25 cellular contexts compared by ENCODE assay signal in the genomic region with DNA sequence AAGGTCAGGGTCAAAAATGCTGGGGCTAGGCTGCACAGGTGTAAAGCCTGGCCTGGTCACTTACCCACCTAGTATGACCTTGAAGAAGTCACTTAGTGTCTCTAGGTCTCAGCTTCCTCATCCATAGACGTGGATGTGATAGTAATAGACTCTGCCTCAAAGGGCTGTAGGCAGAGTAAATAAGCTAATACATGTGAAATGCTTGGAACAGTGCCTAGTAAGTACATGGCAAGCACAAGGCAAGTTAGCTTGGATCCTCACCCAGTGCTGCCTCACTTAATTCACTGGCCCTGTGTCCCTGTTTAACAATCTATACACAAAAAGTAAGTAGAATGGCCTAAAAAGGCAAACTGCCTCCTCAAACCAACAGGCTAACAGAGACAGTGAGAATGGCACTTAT.
"Had no signal": no experiment of that assay in that cellular context is flagged by ENCODE, and none has a peak within 500 bp of the region (broad histone marks: within the 10 kb centered on the region; RNA-seq: fewer than 3 reads in every experiment).

No MANE protein-coding gene starts in this region.

- H3K27me3 ChIP-seq: esophagus squamous epithelium, foreskin keratinocyte, gastroesophageal sphincter, hepatocyte, pancreas, sigmoid colon, tibial nerve, upper lobe of left lung, uterus had no signal

- H3K27me3 Mint-ChIP-seq: stimulated activated memory B cell treated with anti-CD40 and anti-IgM and Interleukin-4, amounts not matched to agents 10 μg/mL and 1 μg/mL and 100 μg/mL, for 72 hours had no signal

- FAIRE-seq: endothelial cell of umbilical vein, kidney, pancreas had no signal

- H3K4me1 ChIP-seq: esophagus squamous epithelium, gastroesophageal sphincter, heart left ventricle, pancreas, tibial nerve, uterus had no signal

- H3K9me3 ChIP-seq: esophagus squamous epithelium, gastroesophageal sphincter, heart left ventricle, pancreas, sigmoid colon, thoracic aorta, tibial nerve, upper lobe of left lung, uterus had no signal

- H3K4me1 Mint-ChIP-seq: memory B cell; stimulated activated memory B cell treated with anti-CD40 and anti-IgM and Interleukin-4, amounts not matched to agents 10 μg/mL and 1 μg/mL and 100 μg/mL, for 72 hours had no signal

- H3K27ac ChIP-seq: coronary artery, esophagus squamous epithelium, foreskin keratinocyte, gastroesophageal sphincter, heart left ventricle, hepatocyte, pancreas, sigmoid colon, thoracic aorta, tibial nerve, upper lobe of left lung, uterus had no signal

- H3K36me3 Mint-ChIP-seq: memory B cell; natural killer cell; stimulated activated memory B cell treated with anti-CD40 and anti-IgM and Interleukin-4, amounts not matched to agents 10 μg/mL and 1 μg/mL and 100 μg/mL, for 72 hours had no signal

- ATAC-seq: foreskin keratinocyte; gastroesophageal sphincter; heart left ventricle; left lobe of liver; natural killer cell; pancreas; stimulated activated memory B cell treated with anti-CD40 and anti-IgM and Interleukin-4, amounts not matched to agents 10 μg/mL and 1 μg/mL and 100 μg/mL, for 72 hours had no signal

- DNase-seq: dermis blood vessel endothelial cell; effector memory CD4-positive, alpha-beta T cell; esophagus squamous epithelium; foreskin keratinocyte; heart left ventricle; kidney; natural killer cell; occipital lobe; pancreas; sigmoid colon; stimulated activated CD4-positive, alpha-beta T cell treated with anti-CD3 and anti-CD28 coated beads, Interleukin-2, amount 100 ng/mL, for 24 hours; stimulated activated CD4-positive, alpha-beta T cell treated with anti-CD3 and anti-CD28 coated beads, Interleukin-4, amount 100 ng/mL, for 24 hours; upper lobe of left lung; uterus had no signal

- H3K9me3 Mint-ChIP-seq: memory B cell; natural killer cell; stimulated activated memory B cell treated with anti-CD40 and anti-IgM and Interleukin-4, amounts not matched to agents 10 μg/mL and 1 μg/mL and 100 μg/mL, for 72 hours; stimulated activated naive CD8-positive, alpha-beta T cell treated with anti-CD3 and anti-CD28 coated beads, Interleukin-15, Interleukin-2, amounts not matched to agents 100 ng/mL and 50 ng/mL, for 24 hours had no signal

- H3K4me3 Mint-ChIP-seq: memory B cell; natural killer cell; stimulated activated memory B cell treated with anti-CD40 and anti-IgM and Interleukin-4, amounts not matched to agents 10 μg/mL and 1 μg/mL and 100 μg/mL, for 72 hours; stimulated activated naive CD8-positive, alpha-beta T cell treated with anti-CD3 and anti-CD28 coated beads, Interleukin-15, Interleukin-2, amounts not matched to agents 100 ng/mL and 50 ng/mL, for 24 hours had no signal

- H3K36me3 ChIP-seq: esophagus squamous epithelium, gastroesophageal sphincter, heart left ventricle, pancreas, sigmoid colon, thoracic aorta, upper lobe of left lung, uterus had no signal

- H3K27ac Mint-ChIP-seq: memory B cell; natural killer cell; stimulated activated memory B cell treated with anti-CD40 and anti-IgM and Interleukin-4, amounts not matched to agents 10 μg/mL and 1 μg/mL and 100 μg/mL, for 72 hours; stimulated activated naive CD8-positive, alpha-beta T cell treated with anti-CD3 and anti-CD28 coated beads, Interleukin-15, Interleukin-2, amounts not matched to agents 100 ng/mL and 50 ng/mL, for 24 hours had no signal

- H3K4me3 ChIP-seq: coronary artery, esophagus squamous epithelium, gastroesophageal sphincter, heart left ventricle, hepatocyte, lung, pancreas, sigmoid colon, thoracic aorta, tibial nerve, upper lobe of left lung, uterus had no signal
